In genomic region chr17:29588017-29588557, GRCh38 we compare ENCODE assay signal across 10 cellular contexts. TPM values are rescaled to one million over a fixed set of nuclear protein-coding genes. Genes with fewer than 3 reads are reported as not detected.
DNase-seq lines count a peak whose midpoint lies in the region; ATAC-seq lines count a peak whose summit lies in the region.
"Had no signal": no experiment of that assay in that cellular context is flagged by ENCODE, and none has a peak within 500 bp of the region (broad histone marks: within the 10 kb centered on the region; RNA-seq: fewer than 3 reads in every experiment).

No MANE protein-coding gene starts in this region.

- H3K36me3 Mint-ChIP-seq in activated T-helper 2 cell treated with anti-CD3 and anti-CD28 coated beads, Interferon-gamma antibody, Interleukin-2, Interleukin-4, amounts not matched to agents 10 μg/mL and 5 μg/mL and 100 μg/mL, durations not matched to agents 14 hours and 24 hours and 36 hours (ENCODE audit: low read depth): peaks cover 9% of the 10 kb centered on the region

- intact Hi-C loops in activated T-helper 2 cell treated with anti-CD3 and anti-CD28 coated beads, Interferon-gamma antibody, Interleukin-2, Interleukin-4, amounts not matched to agents 10 μg/mL and 5 μg/mL and 100 μg/mL, durations not matched to agents 14 hours and 24 hours and 36 hours (cut with micrococcal nuclease): loop anchor here (10.0 kb wide), 1 partner anchor 863 kb away; the partner anchor contains the start of genes NEK8 and TLCD1

- peak overlapping the region; percentile 86 for H3K4me3 Mint-ChIP-seq in activated T-helper 2 cell treated with anti-CD3 and anti-CD28 coated beads, Interferon-gamma antibody, Interleukin-2, Interleukin-4, amounts not matched to agents 10 μg/mL and 5 μg/mL and 100 μg/mL, durations not matched to agents 14 hours and 24 hours and 36 hours (ENCODE audit: low read depth)
- H3K4me3 Mint-ChIP-seq in stimulated activated naive CD8-positive, alpha-beta T cell treated with anti-CD3 and anti-CD28 coated beads, Interleukin-15, amount 100 ng/mL, for 72 hours: peak overlapping the region; percentile 95 to 98

- H3K9me3 ChIP-seq in HUES48 (ENCODE audit: control insufficient read depth, insufficient read depth, low read length): no peaks in the 10 kb centered on the region
- no peaks in the 10 kb centered on the region for H3K9me3 ChIP-seq in iPS-15b (ENCODE audit: control insufficient read depth, insufficient read depth, low read length)

- no peaks in the 10 kb centered on the region for H3K9me3 Mint-ChIP-seq in activated T-helper 2 cell treated with anti-CD3 and anti-CD28 coated beads, Interferon-gamma antibody, Interleukin-2, Interleukin-4, amounts not matched to agents 10 μg/mL and 5 μg/mL and 100 μg/mL, durations not matched to agents 14 hours and 24 hours and 36 hours
- no peaks in the 10 kb centered on the region for H3K9me3 Mint-ChIP-seq in stimulated activated naive CD8-positive, alpha-beta T cell treated with anti-CD3 and anti-CD28 coated beads, Interleukin-15, amount 100 ng/mL, for 72 hours

- H3K4me1 ChIP-seq in HUES48 (ENCODE audit: control insufficient read depth, insufficient read depth, low read length) (peaks cover 50% of the 10 kb centered on the region), iPS-15b (ENCODE audit: control insufficient read depth, insufficient read depth, low read length) (peaks cover 14% of the 10 kb centered on the region)

- H3K27me3 Mint-ChIP-seq in activated T-helper 2 cell treated with anti-CD3 and anti-CD28 coated beads, Interferon-gamma antibody, Interleukin-2, Interleukin-4, amounts not matched to agents 10 μg/mL and 5 μg/mL and 100 μg/mL, durations not matched to agents 14 hours and 24 hours and 36 hours (ENCODE audit: low read depth): no peaks in the 10 kb centered on the region
- no peaks in the 10 kb centered on the region for H3K27me3 Mint-ChIP-seq in stimulated activated naive CD8-positive, alpha-beta T cell treated with anti-CD3 and anti-CD28 coated beads, Interleukin-15, amount 100 ng/mL, for 72 hours

- ATAC-seq in stimulated activated naive CD8-positive, alpha-beta T cell treated with anti-CD3 and anti-CD28 coated beads, Interleukin-15, amount 100 ng/mL, for 72 hours: peak; percentile 8
- ATAC-seq in GM19023 (IDR thresholded peaks at IDR 0.05; ENCODE audit: unreplicated experiment) (no peak), GM19455 (IDR thresholded peaks at IDR 0.05; ENCODE audit: unreplicated experiment) (no peak), GM19397 (IDR thresholded peaks at IDR 0.05; ENCODE audit: unreplicated experiment) (no peak)

- no peak overlapping the region for H3K9ac ChIP-seq in HUES48 (ENCODE audit: low read depth, low read length)
- no peak overlapping the region for H3K9ac ChIP-seq in iPS-15b (ENCODE audit: low read depth, low read length)

- H3K4me1 Mint-ChIP-seq in activated T-helper 2 cell treated with anti-CD3 and anti-CD28 coated beads, Interferon-gamma antibody, Interleukin-2, Interleukin-4, amounts not matched to agents 10 μg/mL and 5 μg/mL and 100 μg/mL, durations not matched to agents 14 hours and 24 hours and 36 hours (ENCODE audit: low read depth): peaks cover 56% of the 10 kb centered on the region
- peaks cover 85% of the 10 kb centered on the region for H3K4me1 Mint-ChIP-seq in stimulated activated naive CD8-positive, alpha-beta T cell treated with anti-CD3 and anti-CD28 coated beads, Interleukin-15, amount 100 ng/mL, for 72 hours

- peaks cover 10% of the 10 kb centered on the region for H3K27me3 ChIP-seq in HUES48 (ENCODE audit: control insufficient read depth, insufficient read depth, low read length)
- H3K27me3 ChIP-seq in iPS-15b (ENCODE audit: control insufficient read depth, insufficient read depth, low read length): peaks cover 21% of the 10 kb centered on the region

- H3K36me3 ChIP-seq in HUES48 (ENCODE audit: control insufficient read depth, insufficient read depth, low read length) (no peaks in the 10 kb centered on the region; the same call in none of the 2 replicates), iPS-15b (ENCODE audit: control insufficient read depth, insufficient read depth, low read length) (peaks cover 1% of the 10 kb centered on the region)

- peak overlapping the region; percentile 69 for H3K27ac Mint-ChIP-seq in activated T-helper 2 cell treated with anti-CD3 and anti-CD28 coated beads, Interferon-gamma antibody, Interleukin-2, Interleukin-4, amounts not matched to agents 10 μg/mL and 5 μg/mL and 100 μg/mL, durations not matched to agents 14 hours and 24 hours and 36 hours
- peak overlapping the region; percentile 84 to 95 for H3K27ac Mint-ChIP-seq in stimulated activated naive CD8-positive, alpha-beta T cell treated with anti-CD3 and anti-CD28 coated beads, Interleukin-15, amount 100 ng/mL, for 72 hours

- DNase-seq in activated T-helper 2 cell treated with anti-CD3 and anti-CD28 coated beads, Interferon-gamma antibody, Interleukin-2, Interleukin-4, amounts not matched to agents 10 μg/mL and 5 μg/mL and 100 μg/mL, durations not matched to agents 14 hours and 24 hours and 36 hours (ENCODE audit: low spot score): no peak
- DNase-seq in stimulated activated naive CD8-positive, alpha-beta T cell treated with anti-CD3 and anti-CD28 coated beads, Interleukin-15, amount 100 ng/mL, for 72 hours: peak in 1 of 2 donors; percentile 48
- DNase-seq in T1000 (lab: John Stamatoyannopoulos, UW): no peak
- DNase-seq: NCI-H1436 treated with DMSO at 0.1 percent for 48 hours, occipital lobe had no signal

- H3K4me3 ChIP-seq in HUES48 (ENCODE audit: low read depth, low read length) (peak overlapping the region; percentile 78), iPS-15b (ENCODE audit: low read depth, low read length) (peak overlapping the region; percentile 77)

- H3K27ac ChIP-seq in HUES48 (ENCODE audit: low read depth, low read length): no peak overlapping the region

RNA-seq across cellular contexts. Expression of gene GIT1, which starts 1.4 kb away (rescaled TPM):
- total RNA-seq in activated T-helper 2 cell treated with anti-CD3 and anti-CD28 coated beads, Interferon-gamma antibody, Interleukin-2, Interleukin-4, amounts not matched to agents 10 μg/mL and 5 μg/mL and 100 μg/mL, durations not matched to agents 14 hours and 24 hours and 36 hours: 67.3 and 72.4 TPM in 2 replicates

RNA-seq across cellular contexts. Expression of gene ANKRD13B, which starts 4.8 kb away (rescaled TPM):
- total RNA-seq in activated T-helper 2 cell treated with anti-CD3 and anti-CD28 coated beads, Interferon-gamma antibody, Interleukin-2, Interleukin-4, amounts not matched to agents 10 μg/mL and 5 μg/mL and 100 μg/mL, durations not matched to agents 14 hours and 24 hours and 36 hours: 34.1 and 41.6 TPM in 2 replicates

RNA-seq across cellular contexts. Expression of gene TP53I13, which starts 19.6 kb away (rescaled TPM):
- 78.2 and 84.8 TPM in 2 replicates for total RNA-seq in activated T-helper 2 cell treated with anti-CD3 and anti-CD28 coated beads, Interferon-gamma antibody, Interleukin-2, Interleukin-4, amounts not matched to agents 10 μg/mL and 5 μg/mL and 100 μg/mL, durations not matched to agents 14 hours and 24 hours and 36 hours

RNA-seq across cellular contexts. Expression of gene ABHD15, which starts 21.2 kb away (rescaled TPM):
- total RNA-seq in activated T-helper 2 cell treated with anti-CD3 and anti-CD28 coated beads, Interferon-gamma antibody, Interleukin-2, Interleukin-4, amounts not matched to agents 10 μg/mL and 5 μg/mL and 100 μg/mL, durations not matched to agents 14 hours and 24 hours and 36 hours: 19.5 and 20.2 TPM in 2 replicates

RNA-seq across cellular contexts. Expression of gene CORO6, which starts 34.6 kb away (rescaled TPM):
- total RNA-seq in activated T-helper 2 cell treated with anti-CD3 and anti-CD28 coated beads, Interferon-gamma antibody, Interleukin-2, Interleukin-4, amounts not matched to agents 10 μg/mL and 5 μg/mL and 100 μg/mL, durations not matched to agents 14 hours and 24 hours and 36 hours: 3.1 and 3.8 TPM in 2 replicates
